8 cellular contexts compared by ENCODE assay signal in genomic region chr2:204177977-204178522, GRCh38.
DNase-seq lines count a peak whose midpoint lies in the region; ATAC-seq and TF ChIP-seq lines count a peak whose summit lies in the region.

No MANE protein-coding gene starts in this region.

- in situ Hi-C loops in HAP-1 (cut with MboI; ENCODE audit: low sequenced_read_pairs) = no loop called here

- peak; percentile 32 to 83 for DNase-seq in HAP-1 (ENCODE audit: low spot score in 2 of 2)
- peak; percentile 69 to 81 for DNase-seq in activated T-cell treated with anti-CD3 and anti-CD28 coated beads, Interleukin-2, amount 50 U/mL, for 72 hours
- DNase-seq in Right ventricle myocardium superior = peak; percentile 73
- DNase-seq in stimulated activated CD4-positive, alpha-beta T cell treated with anti-CD3 and anti-CD28 coated beads, Interleukin-12 subunit alpha, Interleukin-12 subunit beta, amount 100 ng/mL, for 24 hours (ENCODE audit: low read depth in 2 of 2) = peak; percentile 48 to 71
- DNase-seq in GDM1 (lab: John Stamatoyannopoulos, UW) = no peak

- no peak overlapping the region for H3K9ac ChIP-seq in OCI-LY3 (ENCODE audit: low read length)

- no peaks in the 10 kb centered on the region for H3K9me3 Mint-ChIP-seq in activated T-cell treated with anti-CD3 and anti-CD28 coated beads, Interleukin-2, amount 50 U/mL, for 72 hours

- no peak overlapping the region for H3K4me3 ChIP-seq in HAP-1
- no peak overlapping the region for H3K4me3 ChIP-seq in OCI-LY3 (ENCODE audit: low read length)

- peak; percentile 72 for TF ChIP-seq CTCF in GM12873 (IDR thresholded peaks at IDR 0.05; ENCODE audit: insufficient read depth, low read depth, low read length, missing control alignments)
- peak; percentile 87 for TF ChIP-seq CTCF in OCI-LY3 (IDR thresholded peaks at IDR 0.05; ENCODE audit: low read depth, low read length)

- intact Hi-C loops in Right ventricle myocardium superior (cut with DNase I) = loop anchor here (10.0 kb wide), 1 partner anchor 63 kb away; no protein-coding TSS in a partner anchor

- peak overlapping the region; percentile 25; the same call in 1 of the 2 replicates for H3K4me2 ChIP-seq in OCI-LY3 (ENCODE audit: low read length)

- H3K27ac ChIP-seq in OCI-LY3 (ENCODE audit: low read length) = no peak overlapping the region

- H3K9me3 ChIP-seq in HAP-1 (no peaks in the 10 kb centered on the region), OCI-LY3 (ENCODE audit: insufficient read depth, low read length) (no peaks in the 10 kb centered on the region)

- H3K27me3 ChIP-seq in HAP-1 (ENCODE audit: low read depth) (peaks cover 47% of the 10 kb centered on the region), OCI-LY3 (ENCODE audit: low read depth, low read length) (peaks cover 4% of the 10 kb centered on the region)

- peak; percentile 91 for ATAC-seq in activated T-cell treated with anti-CD3 and anti-CD28 coated beads, Interleukin-2, amount 50 U/mL, for 72 hours (replicated peaks in 1 of 2)
- ATAC-seq in Right ventricle myocardium superior (ENCODE audit: poor library complexity) (peak; percentile 83), GM21423 (IDR thresholded peaks at IDR 0.05; ENCODE audit: unreplicated experiment) (no peak)

- no peak overlapping the region for H2AFZ ChIP-seq in OCI-LY3 (ENCODE audit: low read depth, low read length)

- H3K4me1 ChIP-seq in HAP-1 = no peaks in the 10 kb centered on the region; the same call in 1 of the 2 replicates
- peaks cover 10% of the 10 kb centered on the region; the same call in 1 of the 2 replicates for H3K4me1 ChIP-seq in OCI-LY3 (ENCODE audit: low read length)

- no peak overlapping the region for H3K4me3 Mint-ChIP-seq in activated T-cell treated with anti-CD3 and anti-CD28 coated beads, Interleukin-2, amount 50 U/mL, for 72 hours

- peaks cover 38% of the 10 kb centered on the region for H3K27me3 Mint-ChIP-seq in activated T-cell treated with anti-CD3 and anti-CD28 coated beads, Interleukin-2, amount 50 U/mL, for 72 hours (ENCODE audit: low read depth)

- H3K79me2 ChIP-seq in OCI-LY3 (ENCODE audit: low read length) = no peaks in the 10 kb centered on the region

- H3K36me3 Mint-ChIP-seq in activated T-cell treated with anti-CD3 and anti-CD28 coated beads, Interleukin-2, amount 50 U/mL, for 72 hours (ENCODE audit: insufficient read depth in 2 of 2) = no peaks in the 10 kb centered on the region

- peaks cover 10% of the 10 kb centered on the region for H3K4me1 Mint-ChIP-seq in activated T-cell treated with anti-CD3 and anti-CD28 coated beads, Interleukin-2, amount 50 U/mL, for 72 hours (ENCODE audit: low read depth)

- no peaks in the 10 kb centered on the region for H4K20me1 ChIP-seq in OCI-LY3 (ENCODE audit: insufficient read depth, low read length)

- H3K27ac Mint-ChIP-seq in activated T-cell treated with anti-CD3 and anti-CD28 coated beads, Interleukin-2, amount 50 U/mL, for 72 hours = no peak overlapping the region

- no peaks in the 10 kb centered on the region for H3K36me3 ChIP-seq in HAP-1 (replicated peaks)
- H3K36me3 ChIP-seq in OCI-LY3 (replicated peaks; ENCODE audit: low read depth, low read length) = no peaks in the 10 kb centered on the region
